ENCODE assay signal across 19 cellular contexts in the genomic region with DNA sequence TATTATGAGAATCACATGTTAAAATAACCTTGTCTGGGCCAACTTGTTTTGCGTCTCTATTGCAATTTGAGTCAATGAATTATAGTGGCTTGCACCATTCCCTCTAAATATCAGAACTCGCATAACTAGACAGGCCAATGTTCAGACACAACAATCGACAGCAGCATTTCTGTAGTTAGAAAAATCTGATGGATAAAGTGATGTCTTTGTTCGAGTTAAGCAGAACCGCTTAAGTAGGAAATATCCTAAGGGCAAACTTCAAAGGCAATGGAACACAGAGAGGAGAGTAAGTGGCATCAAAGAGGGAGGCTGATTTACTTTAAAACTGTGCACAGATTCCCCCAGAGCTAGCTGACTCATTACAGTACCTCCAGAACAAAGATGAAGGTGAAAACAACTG.
"Had no signal": no experiment of that assay in that cellular context is flagged by ENCODE, and none has a peak within 500 bp of the region (broad histone marks: within the 10 kb centered on the region; RNA-seq: fewer than 3 reads in every experiment).

No MANE protein-coding gene starts in this region.

- DNase-seq: dermis blood vessel endothelial cell; dorsolateral prefrontal cortex; effector CD4-positive, alpha-beta T cell; effector memory CD4-positive, alpha-beta T cell; foreskin fibroblast; heart left ventricle; hypothalamus; immature natural killer cell; left cardiac atrium; left lung; left ventricle myocardium superior; lower lobe of right lung; mesendoderm; midbrain had no signal

- H3K4me2 ChIP-seq: hepatocyte had no signal

- H3K36me3 ChIP-seq: gastroesophageal sphincter, heart left ventricle, left lung, lower lobe of right lung had no signal

- H3K79me2 ChIP-seq: hepatocyte had no signal

- H3K4me1 ChIP-seq: esophagus muscularis mucosa, gastroesophageal sphincter, heart left ventricle, left lung, lower lobe of right lung had no signal

- H3K27ac Mint-ChIP-seq: immature natural killer cell, memory B cell had no signal

- H3K4me3 Mint-ChIP-seq: immature natural killer cell, memory B cell had no signal

- ATAC-seq: gastroesophageal sphincter, heart left ventricle, left cardiac atrium, left lung, left ventricle myocardium superior, lower lobe of right lung had no signal

- H3K4me1 Mint-ChIP-seq: immature natural killer cell, memory B cell had no signal

- H3K27me3 Mint-ChIP-seq: memory B cell had no signal

- H3K9me3 ChIP-seq: esophagus muscularis mucosa, gastroesophageal sphincter, lower lobe of right lung had no signal

- H2AFZ ChIP-seq: hepatocyte had no signal

- H3K27me3 ChIP-seq: dorsolateral prefrontal cortex, esophagus muscularis mucosa, gastroesophageal sphincter, heart left ventricle, hepatocyte, left lung had no signal

- H3K27ac ChIP-seq: coronary artery, dorsolateral prefrontal cortex, esophagus muscularis mucosa, gastroesophageal sphincter, heart left ventricle, hepatocyte, left lung, lower lobe of right lung had no signal

- H3K4me3 ChIP-seq: coronary artery, dorsolateral prefrontal cortex, esophagus muscularis mucosa, gastroesophageal sphincter, heart left ventricle, hepatocyte, left lung, lower lobe of right lung had no signal

- H3K36me3 Mint-ChIP-seq: immature natural killer cell, memory B cell had no signal
